In genomic region chr7:8765374-8765773, GRCh38 we compare ENCODE assay signal across 1 cellular context.
TF ChIP-seq lines count a peak whose summit lies in the region.

No MANE protein-coding gene starts in this region.

TF ChIP-seq in K562, 482 proteins besides CTCF, POLR2A, EP300 and RAD21 (continued from another document and continues in another):
- TF ChIP-seq PKNOX1 (IDR thresholded peaks at IDR 0.05) (peak; percentile 92), ZNF77 (CRISPR knock-in tag; IDR thresholded peaks at IDR 0.05) (no peak), TAL1 (IDR thresholded peaks at IDR 0.05) (peak; percentile 26; the same call in 1 of the 2 replicates), ZC3H11A (IDR thresholded peaks at IDR 0.05; ENCODE audit: low read depth, low read length) (no peak), HDAC8 (tag; IDR thresholded peaks at IDR 0.05) (no peak), ZNF318 (IDR thresholded peaks at IDR 0.05; ENCODE audit: borderline replicate concordance in 1 of 2, low read depth in 1 of 2) (no peak), ZBTB5 (IDR thresholded peaks at IDR 0.05) (no peak), ZBTB1 (CRISPR knock-in tag; IDR thresholded peaks at IDR 0.05; ENCODE audit: borderline replicate concordance, low read depth) (no peak), AFF1 (IDR thresholded peaks at IDR 0.05; ENCODE audit: low read depth in 1 of 2, partially characterized antibody in 2 of 2) (no peak), FOXK1 (CRISPR knock-in tag; IDR thresholded peaks at IDR 0.05; ENCODE audit: borderline replicate concordance) (no peak), ELF2 (CRISPR knock-in tag; IDR thresholded peaks at IDR 0.05) (no peak), ZNF699 (CRISPR knock-in tag; IDR thresholded peaks at IDR 0.05; ENCODE audit: insufficient replicate concordance) (no peak), TAF1 (IDR thresholded peaks at IDR 0.05; ENCODE audit: control insufficient read depth, extremely low read depth, insufficient read depth, low read length, severe bottlenecking) (peak; percentile 50), ZNF274 (IDR thresholded peaks at IDR 0.05; ENCODE audit: borderline replicate concordance, low read depth, low read length) (no peak), NCOR1 (IDR thresholded peaks at IDR 0.05) (peak; percentile 40), ARID4B (CRISPR knock-in tag; IDR thresholded peaks at IDR 0.05) (no peak), PYGO2 (tag; IDR thresholded peaks at IDR 0.05) (no peak), ZNF347 (CRISPR knock-in tag; IDR thresholded peaks at IDR 0.05; ENCODE audit: low read depth) (no peak), HINFP (tag; conservative IDR thresholded peaks at IDR 0.05; ENCODE audit: low read depth) (no peak), WHSC1 (IDR thresholded peaks at IDR 0.05; ENCODE audit: low read length) (no peak), HMG20B (CRISPR knock-in tag; IDR thresholded peaks at IDR 0.05) (no peak), IRF1 (CRISPR knock-in tag; IDR thresholded peaks at IDR 0.05; ENCODE audit: borderline replicate concordance) (no peak), SMAD3 (CRISPR knock-in tag; conservative IDR thresholded peaks at IDR 0.05) (no peak), PBX2 (CRISPR knock-in tag; IDR thresholded peaks at IDR 0.05; ENCODE audit: low read depth) (no peak), PBX2 (tag; conservative IDR thresholded peaks at IDR 0.05; ENCODE audit: low read depth) (0 out of 2 replicates have a peak, but pooled peaks have one; percentile 29), RCOR1 (IDR thresholded peaks at IDR 0.05; ENCODE audit: borderline replicate concordance in 1 of 2, low read depth in 2 of 2, low read length in 2 of 2) (peak in 1 of 2 experiments; percentile 39; a peak in 1 of 4 replicates)
